Comparison of ENCODE assay signal across 19 cellular contexts in genomic region chr12:49052451-49053208, GRCh38. TPM values are rescaled to one million over a fixed set of nuclear protein-coding genes. Genes with fewer than 3 reads are reported as not detected.
DNase-seq lines count a peak whose midpoint lies in the region; ATAC-seq, FAIRE-seq and TF ChIP-seq lines count a peak whose summit lies in the region.
"Had no signal": no experiment of that assay in that cellular context is flagged by ENCODE, and none has a peak within 500 bp of the region (broad histone marks: within the 10 kb centered on the region; RNA-seq: fewer than 3 reads in every experiment).

No MANE protein-coding gene starts in this region.

- H3K79me2 ChIP-seq in mammary epithelial cell (ENCODE audit: insufficient read depth, low read length) = peaks cover 84% of the 10 kb centered on the region

- H3K27ac ChIP-seq in mammary epithelial cell (ENCODE audit: insufficient read depth, low read depth, low read length) = no peak overlapping the region
- H3K27ac ChIP-seq in kidney (ENCODE audit: low read depth in 2 of 2, low read length in 2 of 2) = no peak overlapping the region
- H3K27ac ChIP-seq: GM23248, KMS-11 had no signal

- no peak overlapping the region for H3K27ac Mint-ChIP-seq in MCF 10A (ENCODE audit: low read depth, unreplicated experiment)
- H3K27ac Mint-ChIP-seq in T-helper 17 cell = peak overlapping the region; percentile 63
- no peak overlapping the region for H3K27ac Mint-ChIP-seq in type B pancreatic cell

- TSS peak; percentile 3 for BruUV-seq in MCF 10A (replicated peaks; lab: Mats Ljungman, UMichigan)
- no TSS peak for BruUV-seq in mammary epithelial cell (replicated peaks; lab: Mats Ljungman, UMichigan)

- no peaks in the 10 kb centered on the region for H3K27me3 ChIP-seq in mammary epithelial cell (ENCODE audit: insufficient read depth, low read length)

- H3K9ac ChIP-seq in mammary epithelial cell (ENCODE audit: insufficient read depth, low read length) = no peak overlapping the region
- no peak overlapping the region for H3K9ac ChIP-seq in kidney (ENCODE audit: low read length in 2 of 2)
- H3K9ac ChIP-seq: GM23248, KMS-11 had no signal

- H4K20me1 ChIP-seq in mammary epithelial cell (ENCODE audit: insufficient read depth, low read length) = peaks cover 3% of the 10 kb centered on the region

- intact Hi-C loops in MCF 10A (cut with micrococcal nuclease) (no loop called here), mammary epithelial cell (cut with micrococcal nuclease) (no loop called here), kidney (cut with DNase I) (no loop called here)

- H3K9me3 ChIP-seq in mammary epithelial cell (replicated peaks; ENCODE audit: insufficient read depth, low read length) = no peaks in the 10 kb centered on the region
- no peaks in the 10 kb centered on the region for H3K9me3 ChIP-seq in T-helper 17 cell (ENCODE audit: control insufficient read depth, low read length, poor library complexity, severe bottlenecking)
- no peaks in the 10 kb centered on the region for H3K9me3 ChIP-seq in kidney (ENCODE audit: control insufficient read depth in 1 of 2, low read length in 2 of 2)

- CTCF ChIA-PET in MCF 10A (lab: Yijun Ruan, JAX) (interaction anchor here (0.7 kb wide), 1 partner anchor 33 kb away, joined by 3 read pairs; no protein-coding TSS in a partner anchor), mammary epithelial cell (lab: Charles Lee; ENCODE audit: low non-redundant PET) (no interaction called here)

- TF ChIP-seq CTCF in MCF 10A (IDR thresholded peaks at IDR 0.05; ENCODE audit: unreplicated experiment) (no peak), mammary epithelial cell (conservative IDR thresholded peaks at IDR 0.05 in 1 of 2, IDR thresholded peaks at IDR 0.05 in 1 of 2; ENCODE audit: extremely low read depth in 1 of 2, insufficient read depth in 1 of 2, low read depth in 1 of 2, low read length in 2 of 2) (no peak), kidney (IDR thresholded peaks at IDR 0.05; ENCODE audit: borderline replicate concordance, extremely low read depth, insufficient read depth) (no peak), type B pancreatic cell (conservative IDR thresholded peaks at IDR 0.05) (peak; percentile 35)

- no peak overlapping the region for H3K4me3 Mint-ChIP-seq in MCF 10A (ENCODE audit: unreplicated experiment)
- no peak overlapping the region for H3K4me3 Mint-ChIP-seq in T-helper 17 cell
- no peak overlapping the region for H3K4me3 Mint-ChIP-seq in type B pancreatic cell

- H2AFZ ChIP-seq in mammary epithelial cell (ENCODE audit: low read depth, low read length) = no peak overlapping the region
- H2AFZ ChIP-seq: GM23248 had no signal

- dilution Hi-C loops in mammary epithelial cell (cut with HindIII; ENCODE audit: low sequenced_read_pairs) = no loop called here

- no peaks in the 10 kb centered on the region for H3K9me3 Mint-ChIP-seq in MCF 10A (ENCODE audit: unreplicated experiment)
- no peaks in the 10 kb centered on the region for H3K9me3 Mint-ChIP-seq in type B pancreatic cell

- H3K27me3 Mint-ChIP-seq in MCF 10A (ENCODE audit: insufficient read depth, unreplicated experiment) (no peaks in the 10 kb centered on the region), T-helper 17 cell (no peaks in the 10 kb centered on the region), type B pancreatic cell (no peaks in the 10 kb centered on the region)

- ATAC-seq in T-helper 17 cell (no peak), HG02678 (IDR thresholded peaks at IDR 0.05; ENCODE audit: unreplicated experiment) (no peak)
- ATAC-seq: SK-N-SH treated with all-trans-retinoic acid at 6 μM for 48 hours had no signal

- H3K36me3 Mint-ChIP-seq in MCF 10A (ENCODE audit: insufficient read depth, unreplicated experiment) (peaks cover 69% of the 10 kb centered on the region), T-helper 17 cell (ENCODE audit: low read depth) (peaks cover 21% of the 10 kb centered on the region), type B pancreatic cell (peaks cover 31% of the 10 kb centered on the region)

- H3K4me1 Mint-ChIP-seq in MCF 10A (ENCODE audit: insufficient read depth, unreplicated experiment) (peaks cover 33% of the 10 kb centered on the region), T-helper 17 cell (peaks cover 41% of the 10 kb centered on the region), type B pancreatic cell (ENCODE audit: unreplicated experiment) (peaks cover 30% of the 10 kb centered on the region)

- in situ Hi-C loops in mammary epithelial cell (cut with MboI; ENCODE audit: low sequenced_read_pairs in 2 of 2) = no loop called here

- WGBS in mammary epithelial cell (ENCODE audit: low coverage, missing lambda C conversion rate) = 87% methylated on average over 11 of the region's 16 CpGs

- FAIRE-seq in kidney (lab: Jason Lieb, UNC) = no peak
- FAIRE-seq: RCC 7860 had no signal

- H3K36me3 ChIP-seq in mammary epithelial cell (ENCODE audit: insufficient read depth, low read length) (peaks cover 34% of the 10 kb centered on the region), kidney (ENCODE audit: control insufficient read depth in 1 of 2, insufficient read depth in 2 of 2, low read length in 2 of 2) (peaks cover 51 to 58% of the 10 kb centered on the region in 2 donors)

- H3K4me1 ChIP-seq in mammary epithelial cell (ENCODE audit: insufficient read depth, low read length) (peaks cover 15% of the 10 kb centered on the region), kidney (ENCODE audit: control insufficient read depth in 1 of 2, insufficient read depth in 1 of 2, low read depth in 1 of 2, low read length in 2 of 2) (peaks cover 16 to 21% of the 10 kb centered on the region in 2 donors)

- H3K4me2 ChIP-seq in mammary epithelial cell (ENCODE audit: insufficient read depth, low read depth, low read length) = no peak overlapping the region
- H3K4me2 ChIP-seq: KMS-11 had no signal

- POLR2A ChIA-PET in MCF 10A (lab: Yijun Ruan, JAX) = interaction anchor here (0.7 kb wide), 1 partner anchor 16 kb away, joined by 3 read pairs; no protein-coding TSS in a partner anchor

- DNase-seq in MCF 10A (ENCODE audit: unreplicated experiment) (no peak), mammary epithelial cell (no peak), T-helper 17 cell (no peak), kidney (peak; percentile 37), type B pancreatic cell (ENCODE audit: extremely low spot score, unreplicated experiment) (no peak), NCI-H510A treated with DMSO at 0.1 percent for 48 hours (lab: John Stamatoyannopoulos, UW) (no peak)
- no peak for DNase-seq in stimulated activated CD4-positive, alpha-beta T cell treated with anti-CD3 and anti-CD28 coated beads, Interleukin-2, amount 100 ng/mL, for 48 hours
- DNase-seq: C1 segment of cervical spinal cord, GM23248, NCI-H1048, NCI-H146, NCI-H2081, NCI-H524 had no signal

- H3K4me3 ChIP-seq in mammary epithelial cell (replicated peaks in 1 of 3; ENCODE audit: insufficient read depth in 1 of 3, low read depth in 2 of 3, low read length in 3 of 3) = no peak overlapping the region
- no peak overlapping the region for H3K4me3 ChIP-seq in kidney (ENCODE audit: low read length in 2 of 2)
- H3K4me3 ChIP-seq: GM23248 had no signal

RNA-seq across cellular contexts. Expression of gene KMT2D, which starts 8.0 kb away (rescaled TPM):
- total RNA-seq in MCF 10A (2022) = 76.9 and 92.5 TPM in 2 replicates
- 10 to 100 TPM; 30.7 to 78.0 TPM for total RNA-seq in mammary epithelial cell
- 8.0 TPM for polyA plus RNA-seq in mammary epithelial cell
- polyA minus RNA-seq in mammary epithelial cell = 90.4 TPM
- 100 to 1,000 TPM; 137 to 139 TPM for total RNA-seq in T-helper 17 cell
- 89.9 TPM for total RNA-seq in kidney
- polyA plus RNA-seq in kidney (ENCODE audit: insufficient read depth, low read depth, low replicate concordance) = 5.0 TPM
- total RNA-seq in type B pancreatic cell (ENCODE audit: low replicate concordance) = 95.4 and 97.6 TPM in 2 replicates

RNA-seq across cellular contexts. Expression of gene RHEBL1, which starts 17.1 kb away (rescaled TPM):
- total RNA-seq in MCF 10A (2022) = 0.35 and 0.93 TPM in 2 replicates
- 1 to 10 TPM; 1.0 to 2.3 TPM for total RNA-seq in mammary epithelial cell
- polyA plus RNA-seq in mammary epithelial cell = 1.9 TPM
- not detected for polyA minus RNA-seq in mammary epithelial cell
- total RNA-seq in T-helper 17 cell = 1 to 10 TPM; 7.9 to 8.1 TPM
- 0.69 TPM for total RNA-seq in kidney
- polyA plus RNA-seq in kidney (ENCODE audit: insufficient read depth, low read depth, low replicate concordance) = 0.52 TPM
- 0.88 and 1.8 TPM in 2 replicates for total RNA-seq in type B pancreatic cell (ENCODE audit: low replicate concordance)

RNA-seq across cellular contexts. Expression of gene PRKAG1, which starts 34.1 kb away (rescaled TPM):
- total RNA-seq in MCF 10A (2022) (80.3 and 84.6 TPM in 2 replicates), mammary epithelial cell (10 to 100 TPM; 56.7 to 84.8 TPM), T-helper 17 cell (10 to 100 TPM; 41.4 to 47.7 TPM), kidney (57.1 TPM), type B pancreatic cell (ENCODE audit: low replicate concordance) (58.7 and 66.3 TPM in 2 replicates)
- polyA plus RNA-seq in mammary epithelial cell (89.0 TPM), kidney (ENCODE audit: insufficient read depth, low read depth, low replicate concordance) (58.4 TPM)
- polyA minus RNA-seq in mammary epithelial cell = 73.9 TPM

RNA-seq across cellular contexts. Expression of gene DHH, which starts 42.0 kb away (rescaled TPM):
- total RNA-seq in MCF 10A (2022) (not detected in 2 replicates), mammary epithelial cell (under 1 TPM in 1 of 2 donors, not detected in 1; under 0.01 TPM), T-helper 17 cell (under 1 TPM; 0.17 to 0.44 TPM), kidney (1.6 TPM), type B pancreatic cell (ENCODE audit: low replicate concordance) (0.56 TPM in 1 of 2 replicates, not detected in the other)
- polyA plus RNA-seq in mammary epithelial cell (not detected), kidney (ENCODE audit: insufficient read depth, low read depth, low replicate concordance) (0.54 TPM)
- polyA minus RNA-seq in mammary epithelial cell = not detected
- total RNA-seq: A172, GM23248, M059J had no signal
- polyA plus RNA-seq: GM23248 had no signal

RNA-seq across cellular contexts. Expression of gene DDN, which starts 53.5 kb away (rescaled TPM):
- total RNA-seq in MCF 10A (2022) = 0.28 and 0.47 TPM in 2 replicates
- under 1 TPM; 0.33 to 0.52 TPM for total RNA-seq in mammary epithelial cell
- polyA plus RNA-seq in mammary epithelial cell = 0.09 TPM
- not detected for polyA minus RNA-seq in mammary epithelial cell
- total RNA-seq in T-helper 17 cell = under 1 TPM; 0.62 to 0.70 TPM
- not detected for total RNA-seq in kidney
- polyA plus RNA-seq in kidney (ENCODE audit: insufficient read depth, low read depth, low replicate concordance) = 27.0 TPM
- total RNA-seq in type B pancreatic cell (ENCODE audit: low replicate concordance) = 0.45 and 8.8 TPM in 2 replicates
- total RNA-seq: GM23248, M059J had no signal
- polyA plus RNA-seq: GM23248 had no signal
